8 cellular contexts compared by ENCODE assay signal in genomic region chr2:37877457-37878315, GRCh38. TPM values are rescaled to one million over a fixed set of nuclear protein-coding genes. Genes with fewer than 3 reads are reported as not detected.
A peak's percentile ranks its signal among the peaks of the same experiment; 100 is the strongest.
DNase-seq lines count a peak whose midpoint lies in the region; ATAC-seq and TF ChIP-seq lines count a peak whose summit lies in the region.

No MANE protein-coding gene starts in this region.

- H3K4me3 ChIP-seq in GM06990 (replicated peaks; ENCODE audit: low read depth, low read length), result no peak overlapping the region

- peaks cover 9 to 37% (median 18%) of the 10 kb centered on the region in 5 donors for H3K27me3 Mint-ChIP-seq in naive thymus-derived CD8-positive, alpha-beta T cell

- H3K36me3 Mint-ChIP-seq in naive thymus-derived CD8-positive, alpha-beta T cell, result no peaks in the 10 kb centered on the region

- H3K4me3 Mint-ChIP-seq in naive thymus-derived CD8-positive, alpha-beta T cell, result no peak overlapping the region

- no peaks in the 10 kb centered on the region for H3K9me3 Mint-ChIP-seq in naive thymus-derived CD8-positive, alpha-beta T cell

- no peak overlapping the region for H3K27ac Mint-ChIP-seq in naive thymus-derived CD8-positive, alpha-beta T cell

- DNase-seq in AG08395 (ENCODE audit: low spot score) (peak; percentile 61), GM06990 (ENCODE audit: extremely low read depth, insufficient read length) (no peak), NCI-H1048 (lab: John Stamatoyannopoulos, UW) (peak; percentile 61), SKM-1 treated with dmso at 0.1 percent for 144 hours (lab: John Stamatoyannopoulos, UW; ENCODE audit: unreplicated experiment) (peak; percentile 71), islet precursor cell (no peak)
- DNase-seq in naive thymus-derived CD8-positive, alpha-beta T cell, result peak in 5 of 10 donors; percentile 17 to 59 (median 53)
- DNase-seq in NK-92 treated with Interleukin-12 subunit alpha and Interleukin-12 subunit beta, amount 100 ng/mL, for 24 hours (lab: John Stamatoyannopoulos, UW), result no peak

- peak; percentile 55 for TF ChIP-seq CTCF in GM06990 (IDR thresholded peaks at IDR 0.05; ENCODE audit: insufficient read depth, low read length, poor library complexity, severe bottlenecking)

- H3K27me3 ChIP-seq in GM06990 (replicated peaks; ENCODE audit: control insufficient read depth, insufficient read depth, low read length), result peaks cover 2% of the 10 kb centered on the region; the same call in 1 of the 2 replicates

- H3K4me1 Mint-ChIP-seq in naive thymus-derived CD8-positive, alpha-beta T cell, result peaks cover 0 to 3% (median under 1%) of the 10 kb centered on the region in 4 donors

- ATAC-seq in esophagus mucosa, result peak; percentile 69
- peak; percentile 56 to 77 for ATAC-seq in naive thymus-derived CD8-positive, alpha-beta T cell

- no peaks in the 10 kb centered on the region for H3K36me3 ChIP-seq in GM06990 (ENCODE audit: control insufficient read depth, insufficient read depth, low read length)

- POLR2A ChIA-PET in naive thymus-derived CD8-positive, alpha-beta T cell (lab: Charles Lee), result interaction anchor here (0.6 kb wide), 2 partner anchors 482 to 560 kb away, joined by 3 to 4 read pairs; no protein-coding TSS in a partner anchor

RNA-seq across cellular contexts. Expression of gene RMDN2, which starts 47.4 kb away (rescaled TPM):
- 3.2 TPM for total RNA-seq in esophagus mucosa
- total RNA-seq in naive thymus-derived CD8-positive, alpha-beta T cell, result 1 to 10 TPM; 5.6 to 7.1 TPM
- 1 to 10 TPM; 5.8 to 6.7 (median 6.4) TPM for polyA plus RNA-seq in naive thymus-derived CD8-positive, alpha-beta T cell

Comparison
In these comparisons a context has a peak if more than half of its experiments do, and no peak if none do; other contexts are left out.
1. DNase-seq: peak in AG08395 (single experiment), NCI-H1048 (single experiment) and SKM-1 treated with dmso at 0.1 percent for 144 hours (single experiment); none in GM06990 (single experiment), NK-92 treated with Interleukin-12 subunit alpha and Interleukin-12 subunit beta, amount 100 ng/mL, for 24 hours (single experiment) and islet precursor cell (single experiment).